Comparison of ENCODE assay signal across 1 cellular context in the genomic region with DNA sequence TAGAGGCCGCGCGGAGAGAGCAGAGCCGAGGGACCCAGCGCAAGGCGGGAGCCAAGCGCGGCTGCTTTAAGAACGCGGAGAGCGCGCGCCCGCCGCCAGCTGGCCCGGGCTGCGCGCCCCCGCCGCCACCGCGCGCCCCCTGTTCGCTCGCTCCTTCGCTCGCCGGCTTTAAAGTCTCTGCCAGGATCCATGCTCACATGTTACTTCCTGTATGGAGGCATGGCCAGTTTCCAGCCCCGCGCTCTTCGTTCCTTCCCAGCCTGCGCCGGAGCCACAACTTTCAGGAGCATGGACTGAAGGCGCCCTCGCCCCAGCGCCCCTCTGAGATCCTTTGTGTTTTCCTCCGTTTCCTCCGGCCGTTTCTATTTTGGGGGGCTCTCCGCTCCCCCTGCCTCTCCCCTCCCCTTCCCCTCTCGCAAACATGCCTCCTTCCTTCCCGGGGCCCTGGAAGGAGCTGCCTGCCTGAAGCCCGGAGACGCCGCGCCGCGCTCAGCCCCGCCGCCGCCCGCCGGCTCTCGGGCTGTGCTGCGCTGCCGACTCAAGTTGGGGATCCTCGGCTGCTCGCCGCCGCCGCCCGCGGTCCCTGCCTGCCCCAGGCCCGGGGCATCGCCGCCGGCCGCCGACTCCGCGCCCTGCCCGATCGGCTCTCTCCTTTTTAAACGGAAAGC.
TF ChIP-seq lines count a peak whose summit lies in the region.

A gene (plus strand): TSS at position 198 of the 668 bp plus-strand sequence. CDS start 717 bp downstream, outside the sequence.

TF ChIP-seq in HepG2, 621 proteins besides CTCF, POLR2A, EP300 and RAD21 (continued from another document and continues in another):
- TF ChIP-seq, protein P1, sequence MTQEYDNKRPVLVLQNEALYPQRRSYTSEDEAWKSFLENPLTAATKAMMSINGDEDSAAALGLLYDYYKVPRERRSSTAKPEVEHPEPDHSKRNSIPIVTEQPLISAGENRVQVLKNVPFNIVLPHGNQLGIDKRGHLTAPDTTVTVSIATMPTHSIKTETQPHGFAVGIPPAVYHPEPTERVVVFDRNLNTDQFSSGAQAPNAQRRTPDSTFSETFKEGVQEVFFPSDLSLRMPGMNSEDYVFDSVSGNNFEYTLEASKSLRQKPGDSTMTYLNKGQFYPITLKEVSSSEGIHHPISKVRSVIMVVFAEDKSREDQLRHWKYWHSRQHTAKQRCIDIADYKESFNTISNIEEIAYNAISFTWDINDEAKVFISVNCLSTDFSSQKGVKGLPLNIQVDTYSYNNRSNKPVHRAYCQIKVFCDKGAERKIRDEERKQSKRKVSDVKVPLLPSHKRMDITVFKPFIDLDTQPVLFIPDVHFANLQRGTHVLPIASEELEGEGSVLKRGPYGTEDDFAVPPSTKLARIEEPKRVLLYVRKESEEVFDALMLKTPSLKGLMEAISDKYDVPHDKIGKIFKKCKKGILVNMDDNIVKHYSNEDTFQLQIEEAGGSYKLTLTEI (CRISPR knock-in tag; conservative IDR thresholded peaks at IDR 0.05), result no peak
- TF ChIP-seq, protein P2, sequence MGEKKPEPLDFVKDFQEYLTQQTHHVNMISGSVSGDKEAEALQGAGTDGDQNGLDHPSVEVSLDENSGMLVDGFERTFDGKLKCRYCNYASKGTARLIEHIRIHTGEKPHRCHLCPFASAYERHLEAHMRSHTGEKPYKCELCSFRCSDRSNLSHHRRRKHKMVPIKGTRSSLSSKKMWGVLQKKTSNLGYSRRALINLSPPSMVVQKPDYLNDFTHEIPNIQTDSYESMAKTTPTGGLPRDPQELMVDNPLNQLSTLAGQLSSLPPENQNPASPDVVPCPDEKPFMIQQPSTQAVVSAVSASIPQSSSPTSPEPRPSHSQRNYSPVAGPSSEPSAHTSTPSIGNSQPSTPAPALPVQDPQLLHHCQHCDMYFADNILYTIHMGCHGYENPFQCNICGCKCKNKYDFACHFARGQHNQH (CRISPR knock-in tag; IDR thresholded peaks at IDR 0.05), result no peak
- TF ChIP-seq ZNF792 (CRISPR knock-in tag; IDR thresholded peaks at IDR 0.05), result no peak
- TF ChIP-seq, protein P3, sequence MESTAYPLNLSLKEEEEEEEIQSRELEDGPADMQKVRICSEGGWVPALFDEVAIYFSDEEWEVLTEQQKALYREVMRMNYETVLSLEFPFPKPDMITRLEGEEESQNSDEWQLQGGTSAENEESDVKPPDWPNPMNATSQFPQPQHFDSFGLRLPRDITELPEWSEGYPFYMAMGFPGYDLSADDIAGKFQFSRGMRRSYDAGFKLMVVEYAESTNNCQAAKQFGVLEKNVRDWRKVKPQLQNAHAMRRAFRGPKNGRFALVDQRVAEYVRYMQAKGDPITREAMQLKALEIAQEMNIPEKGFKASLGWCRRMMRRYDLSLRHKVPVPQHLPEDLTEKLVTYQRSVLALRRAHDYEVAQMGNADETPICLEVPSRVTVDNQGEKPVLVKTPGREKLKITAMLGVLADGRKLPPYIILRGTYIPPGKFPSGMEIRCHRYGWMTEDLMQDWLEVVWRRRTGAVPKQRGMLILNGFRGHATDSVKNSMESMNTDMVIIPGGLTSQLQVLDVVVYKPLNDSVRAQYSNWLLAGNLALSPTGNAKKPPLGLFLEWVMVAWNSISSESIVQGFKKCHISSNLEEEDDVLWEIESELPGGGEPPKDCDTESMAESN (CRISPR knock-in tag; conservative IDR thresholded peaks at IDR 0.05), result no peak
- TF ChIP-seq, protein P4, sequence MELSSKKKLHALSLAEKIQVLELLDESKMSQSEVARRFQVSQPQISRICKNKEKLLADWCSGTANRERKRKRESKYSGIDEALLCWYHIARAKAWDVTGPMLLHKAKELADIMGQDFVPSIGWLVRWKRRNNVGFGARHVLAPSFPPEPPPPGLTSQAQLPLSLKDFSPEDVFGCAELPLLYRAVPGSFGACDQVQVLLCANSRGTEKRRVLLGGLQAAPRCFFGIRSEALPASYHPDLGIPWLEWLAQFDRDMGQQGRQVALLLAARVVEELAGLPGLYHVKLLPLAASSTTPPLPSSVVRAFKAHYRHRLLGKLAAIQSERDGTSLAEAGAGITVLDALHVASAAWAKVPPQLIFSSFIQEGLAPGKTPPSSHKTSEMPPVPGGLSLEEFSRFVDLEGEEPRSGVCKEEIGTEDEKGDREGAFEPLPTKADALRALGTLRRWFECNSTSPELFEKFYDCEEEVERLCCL (CRISPR knock-in tag; IDR thresholded peaks at IDR 0.05; ENCODE audit: borderline replicate concordance), result no peak
- TF ChIP-seq RFX1 (IDR thresholded peaks at IDR 0.05), result no peak
- no peak for TF ChIP-seq ZNF850 (CRISPR knock-in tag; conservative IDR thresholded peaks at IDR 0.05)
- no peak for TF ChIP-seq EHMT2 (IDR thresholded peaks at IDR 0.05; ENCODE audit: borderline replicate concordance, low read depth, low read length)
- TF ChIP-seq, protein P5, sequence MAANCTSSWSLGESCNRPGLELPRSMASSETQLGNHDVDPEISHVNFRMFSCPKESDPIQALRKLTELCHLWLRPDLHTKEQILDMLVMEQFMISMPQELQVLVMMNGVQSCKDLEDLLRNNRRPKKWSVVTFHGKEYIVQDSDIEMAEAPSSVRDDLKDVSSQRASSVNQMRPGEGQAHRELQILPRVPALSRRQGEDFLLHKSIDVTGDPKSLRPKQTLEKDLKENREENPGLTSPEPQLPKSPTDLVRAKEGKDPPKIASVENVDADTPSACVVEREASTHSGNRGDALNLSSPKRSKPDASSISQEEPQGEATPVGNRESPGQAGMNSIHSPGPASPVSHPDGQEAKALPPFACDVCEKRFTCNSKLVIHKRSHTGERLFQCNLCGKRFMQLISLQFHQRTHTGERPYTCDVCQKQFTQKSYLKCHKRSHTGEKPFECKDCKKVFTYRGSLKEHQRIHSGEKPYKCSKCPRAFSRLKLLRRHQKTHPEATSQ (CRISPR knock-in tag; IDR thresholded peaks at IDR 0.05; ENCODE audit: borderline replicate concordance), result no peak
- TF ChIP-seq, protein P6, sequence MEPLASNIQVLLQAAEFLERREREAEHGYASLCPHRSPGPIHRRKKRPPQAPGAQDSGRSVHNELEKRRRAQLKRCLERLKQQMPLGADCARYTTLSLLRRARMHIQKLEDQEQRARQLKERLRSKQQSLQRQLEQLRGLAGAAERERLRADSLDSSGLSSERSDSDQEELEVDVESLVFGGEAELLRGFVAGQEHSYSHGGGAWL (CRISPR knock-in tag; IDR thresholded peaks at IDR 0.05), result no peak
- no peak for TF ChIP-seq NONO (IDR thresholded peaks at IDR 0.05)
- no peak for TF ChIP-seq NONO (CRISPR knock-in tag; conservative IDR thresholded peaks at IDR 0.05)
- no peak for TF ChIP-seq KAT8 (CRISPR knock-in tag; IDR thresholded peaks at IDR 0.05)
- TF ChIP-seq BRD4 (CRISPR knock-in tag; IDR thresholded peaks at IDR 0.05), result peak; percentile 49
- no peak for TF ChIP-seq MTA1 (CRISPR knock-in tag; IDR thresholded peaks at IDR 0.05; ENCODE audit: borderline replicate concordance)
- TF ChIP-seq, protein P7, sequence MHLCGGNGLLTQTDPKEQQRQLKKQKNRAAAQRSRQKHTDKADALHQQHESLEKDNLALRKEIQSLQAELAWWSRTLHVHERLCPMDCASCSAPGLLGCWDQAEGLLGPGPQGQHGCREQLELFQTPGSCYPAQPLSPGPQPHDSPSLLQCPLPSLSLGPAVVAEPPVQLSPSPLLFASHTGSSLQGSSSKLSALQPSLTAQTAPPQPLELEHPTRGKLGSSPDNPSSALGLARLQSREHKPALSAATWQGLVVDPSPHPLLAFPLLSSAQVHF (CRISPR knock-in tag; IDR thresholded peaks at IDR 0.05), result no peak
- no peak for TF ChIP-seq HNF4A (CRISPR knock-in tag; IDR thresholded peaks at IDR 0.05)
- 0 out of 2 replicates have a peak, but pooled peaks have one; percentile 3 for TF ChIP-seq ZNF274 (CRISPR knock-in tag; IDR thresholded peaks at IDR 0.05)
- TF ChIP-seq, protein P8, sequence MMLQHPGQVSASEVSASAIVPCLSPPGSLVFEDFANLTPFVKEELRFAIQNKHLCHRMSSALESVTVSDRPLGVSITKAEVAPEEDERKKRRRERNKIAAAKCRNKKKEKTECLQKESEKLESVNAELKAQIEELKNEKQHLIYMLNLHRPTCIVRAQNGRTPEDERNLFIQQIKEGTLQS (CRISPR knock-in tag; IDR thresholded peaks at IDR 0.05), result no peak
- TF ChIP-seq CCDC6 (CRISPR knock-in tag; IDR thresholded peaks at IDR 0.05), result no peak
- no peak for TF ChIP-seq ZFAT (CRISPR knock-in tag; conservative IDR thresholded peaks at IDR 0.05)
- no peak for TF ChIP-seq MAZ (IDR thresholded peaks at IDR 0.05; ENCODE audit: borderline replicate concordance, low read depth, low read length)
- TF ChIP-seq MAZ (CRISPR knock-in tag; IDR thresholded peaks at IDR 0.05; ENCODE audit: low read depth), result peak; percentile 20
- no peak for TF ChIP-seq ZMYM4 (CRISPR knock-in tag; IDR thresholded peaks at IDR 0.05)
- TF ChIP-seq SOX5 (CRISPR knock-in tag; IDR thresholded peaks at IDR 0.05; ENCODE audit: borderline replicate concordance), result 0 out of 2 replicates have a peak, but pooled peaks have one; percentile 7
- 0 out of 2 replicates have a peak, but pooled peaks have one; percentile 22 for TF ChIP-seq KLF12 (CRISPR knock-in tag; IDR thresholded peaks at IDR 0.05; ENCODE audit: borderline replicate concordance)
- TF ChIP-seq TGIF2 (CRISPR knock-in tag; IDR thresholded peaks at IDR 0.05), result no peak
- TF ChIP-seq ZNF136 (CRISPR knock-in tag; IDR thresholded peaks at IDR 0.05; ENCODE audit: low read depth), result no peak
- TF ChIP-seq, protein P9, sequence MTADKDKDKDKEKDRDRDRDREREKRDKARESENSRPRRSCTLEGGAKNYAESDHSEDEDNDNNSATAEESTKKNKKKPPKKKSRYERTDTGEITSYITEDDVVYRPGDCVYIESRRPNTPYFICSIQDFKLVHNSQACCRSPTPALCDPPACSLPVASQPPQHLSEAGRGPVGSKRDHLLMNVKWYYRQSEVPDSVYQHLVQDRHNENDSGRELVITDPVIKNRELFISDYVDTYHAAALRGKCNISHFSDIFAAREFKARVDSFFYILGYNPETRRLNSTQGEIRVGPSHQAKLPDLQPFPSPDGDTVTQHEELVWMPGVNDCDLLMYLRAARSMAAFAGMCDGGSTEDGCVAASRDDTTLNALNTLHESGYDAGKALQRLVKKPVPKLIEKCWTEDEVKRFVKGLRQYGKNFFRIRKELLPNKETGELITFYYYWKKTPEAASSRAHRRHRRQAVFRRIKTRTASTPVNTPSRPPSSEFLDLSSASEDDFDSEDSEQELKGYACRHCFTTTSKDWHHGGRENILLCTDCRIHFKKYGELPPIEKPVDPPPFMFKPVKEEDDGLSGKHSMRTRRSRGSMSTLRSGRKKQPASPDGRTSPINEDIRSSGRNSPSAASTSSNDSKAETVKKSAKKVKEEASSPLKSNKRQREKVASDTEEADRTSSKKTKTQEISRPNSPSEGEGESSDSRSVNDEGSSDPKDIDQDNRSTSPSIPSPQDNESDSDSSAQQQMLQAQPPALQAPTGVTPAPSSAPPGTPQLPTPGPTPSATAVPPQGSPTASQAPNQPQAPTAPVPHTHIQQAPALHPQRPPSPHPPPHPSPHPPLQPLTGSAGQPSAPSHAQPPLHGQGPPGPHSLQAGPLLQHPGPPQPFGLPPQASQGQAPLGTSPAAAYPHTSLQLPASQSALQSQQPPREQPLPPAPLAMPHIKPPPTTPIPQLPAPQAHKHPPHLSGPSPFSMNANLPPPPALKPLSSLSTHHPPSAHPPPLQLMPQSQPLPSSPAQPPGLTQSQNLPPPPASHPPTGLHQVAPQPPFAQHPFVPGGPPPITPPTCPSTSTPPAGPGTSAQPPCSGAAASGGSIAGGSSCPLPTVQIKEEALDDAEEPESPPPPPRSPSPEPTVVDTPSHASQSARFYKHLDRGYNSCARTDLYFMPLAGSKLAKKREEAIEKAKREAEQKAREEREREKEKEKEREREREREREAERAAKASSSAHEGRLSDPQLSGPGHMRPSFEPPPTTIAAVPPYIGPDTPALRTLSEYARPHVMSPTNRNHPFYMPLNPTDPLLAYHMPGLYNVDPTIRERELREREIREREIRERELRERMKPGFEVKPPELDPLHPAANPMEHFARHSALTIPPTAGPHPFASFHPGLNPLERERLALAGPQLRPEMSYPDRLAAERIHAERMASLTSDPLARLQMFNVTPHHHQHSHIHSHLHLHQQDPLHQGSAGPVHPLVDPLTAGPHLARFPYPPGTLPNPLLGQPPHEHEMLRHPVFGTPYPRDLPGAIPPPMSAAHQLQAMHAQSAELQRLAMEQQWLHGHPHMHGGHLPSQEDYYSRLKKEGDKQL (CRISPR knock-in tag; IDR thresholded peaks at IDR 0.05; ENCODE audit: low read depth), result no peak
- TF ChIP-seq POLR2AphosphoS2 (IDR thresholded peaks at IDR 0.05; ENCODE audit: low read depth, low read length), result no peak
- TF ChIP-seq, protein P10, sequence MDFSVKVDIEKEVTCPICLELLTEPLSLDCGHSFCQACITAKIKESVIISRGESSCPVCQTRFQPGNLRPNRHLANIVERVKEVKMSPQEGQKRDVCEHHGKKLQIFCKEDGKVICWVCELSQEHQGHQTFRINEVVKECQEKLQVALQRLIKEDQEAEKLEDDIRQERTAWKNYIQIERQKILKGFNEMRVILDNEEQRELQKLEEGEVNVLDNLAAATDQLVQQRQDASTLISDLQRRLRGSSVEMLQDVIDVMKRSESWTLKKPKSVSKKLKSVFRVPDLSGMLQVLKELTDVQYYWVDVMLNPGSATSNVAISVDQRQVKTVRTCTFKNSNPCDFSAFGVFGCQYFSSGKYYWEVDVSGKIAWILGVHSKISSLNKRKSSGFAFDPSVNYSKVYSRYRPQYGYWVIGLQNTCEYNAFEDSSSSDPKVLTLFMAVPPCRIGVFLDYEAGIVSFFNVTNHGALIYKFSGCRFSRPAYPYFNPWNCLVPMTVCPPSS (IDR thresholded peaks at IDR 0.05), result no peak
- TF ChIP-seq NCOR1 (IDR thresholded peaks at IDR 0.05; ENCODE audit: borderline replicate concordance, low read length), result no peak
- no peak for TF ChIP-seq BRCA1 (CRISPR knock-in tag; IDR thresholded peaks at IDR 0.05)
- TF ChIP-seq SRSF9 (IDR thresholded peaks at IDR 0.05; ENCODE audit: borderline replicate concordance, insufficient read depth, low read depth, low read length, poor library complexity, severe bottlenecking), result no peak
- 0 out of 2 replicates have a peak, but pooled peaks have one; percentile 82 for TF ChIP-seq ZSCAN20 (CRISPR knock-in tag; IDR thresholded peaks at IDR 0.05; ENCODE audit: borderline replicate concordance)
- TF ChIP-seq PTBP1 (IDR thresholded peaks at IDR 0.05; ENCODE audit: low read depth, low read length, poor library complexity, severe bottlenecking), result no peak
- TF ChIP-seq, protein P11, sequence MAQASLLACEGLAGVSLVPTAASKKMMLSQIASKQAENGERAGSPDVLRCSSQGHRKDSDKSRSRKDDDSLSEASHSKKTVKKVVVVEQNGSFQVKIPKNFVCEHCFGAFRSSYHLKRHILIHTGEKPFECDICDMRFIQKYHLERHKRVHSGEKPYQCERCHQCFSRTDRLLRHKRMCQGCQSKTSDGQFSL (CRISPR knock-in tag; IDR thresholded peaks at IDR 0.05), result no peak
